8 cellular contexts compared by ENCODE assay signal in the genomic region with DNA sequence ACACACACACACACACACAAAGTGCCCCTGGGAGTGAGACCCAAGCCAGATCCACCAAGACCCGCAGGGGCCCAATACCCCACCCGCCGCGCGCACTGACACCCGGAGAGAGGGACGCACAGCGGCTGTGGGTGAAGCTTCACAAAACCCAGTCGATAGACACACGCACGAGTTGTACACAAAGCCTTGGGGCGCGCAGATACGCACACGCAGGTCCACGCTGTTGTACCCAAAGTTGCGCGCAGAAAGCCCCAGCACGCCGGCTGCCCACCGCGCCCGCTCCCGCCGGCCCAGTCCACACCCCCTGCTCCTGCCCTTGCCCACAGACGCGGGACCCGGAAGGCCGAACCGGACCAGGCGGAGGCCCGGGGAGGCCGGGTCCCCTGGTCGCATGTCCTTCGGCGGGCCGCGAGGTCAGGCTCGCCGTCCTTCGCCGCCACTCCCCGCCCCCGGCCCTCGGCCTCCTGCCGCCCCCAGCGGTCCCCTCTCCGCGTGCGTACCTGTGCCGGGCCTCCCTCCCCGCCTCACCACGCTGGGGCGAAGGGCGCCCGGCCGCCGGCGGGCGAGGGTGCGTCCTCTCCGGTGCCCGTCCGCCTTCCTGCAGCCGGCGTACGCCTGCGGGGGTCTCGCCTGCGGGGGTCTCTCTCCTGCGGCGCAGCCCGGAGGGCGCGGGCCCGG. TPM values are rescaled to one million over a fixed set of nuclear protein-coding genes. Genes with fewer than 3 reads are reported as not detected.
DNase-seq lines count a peak whose midpoint lies in the region; ATAC-seq and TF ChIP-seq lines count a peak whose summit lies in the region.

Gene TMEM74B (minus strand): TSS at position 344 of the 678 bp plus-strand sequence. CDS start 1,180 bp downstream, outside the sequence.

- no peak for ATAC-seq in T-helper 17 cell
- peak; percentile 13 for ATAC-seq in foreskin keratinocyte
- no peak for ATAC-seq in gastrocnemius medialis

- peaks cover 2% of the 10 kb centered on the region for H3K36me3 Mint-ChIP-seq in T-helper 17 cell (ENCODE audit: low read depth)

- DNase-seq in H7 (peak; percentile 89), T-helper 17 cell (no peak), foreskin keratinocyte (no peak), gastrocnemius medialis (no peak), BE2C (no peak), SKM-1 (lab: John Stamatoyannopoulos, UW; ENCODE audit: unreplicated experiment) (no peak), NAMALWA (ENCODE audit: low spot score) (no peak)
- DNase-seq in activated CD4-positive, CD25-positive, alpha-beta regulatory T cell (lab: John Stamatoyannopoulos, UW), result no peak

- peak within 1 kb of the TSS; percentile 85 for H3K4me3 Mint-ChIP-seq in T-helper 17 cell

- peak within 1 kb of the TSS; percentile 21 for H3K27ac Mint-ChIP-seq in T-helper 17 cell

- H3K4me1 ChIP-seq in foreskin keratinocyte (no peaks in the 10 kb centered on the region), gastrocnemius medialis (no peaks in the 10 kb centered on the region), BE2C (no peaks in the 10 kb centered on the region)

- in situ Hi-C loops in gastrocnemius medialis (cut with MboI; ENCODE audit: low sequenced_read_pairs in 4 of 4), result no loop called here

- peak within 1 kb of the TSS; percentile 57 for H3K4me3 ChIP-seq in H7 (ENCODE audit: insufficient read depth, low read depth, low read length)
- peak within 1 kb of the TSS; percentile 50 to 58 (median 56) for H3K4me3 ChIP-seq in gastrocnemius medialis
- H3K4me3 ChIP-seq in BE2C (ENCODE audit: low read depth, low read length), result no peak within 1 kb of the TSS

- TF ChIP-seq POLR2A in gastrocnemius medialis (IDR thresholded peaks at IDR 0.05), result no peak

- TF ChIP-seq CTCF in foreskin keratinocyte (conservative IDR thresholded peaks at IDR 0.05) (no peak), gastrocnemius medialis (IDR thresholded peaks at IDR 0.05 in 4 of 5, conservative IDR thresholded peaks at IDR 0.05 in 1 of 5) (no peak), BE2C (IDR thresholded peaks at IDR 0.05; ENCODE audit: low read depth, low read length) (no peak)

- H3K36me3 ChIP-seq in H7 (replicated peaks; ENCODE audit: control insufficient read depth, insufficient read depth, low read length) (no peaks in the 10 kb centered on the region), gastrocnemius medialis (no peaks in the 10 kb centered on the region), BE2C (no peaks in the 10 kb centered on the region)

- H3K27ac ChIP-seq in foreskin keratinocyte, result no peak within 1 kb of the TSS
- H3K27ac ChIP-seq in gastrocnemius medialis, result peak within 1 kb of the TSS in 2 of 4 donors; percentile 54 to 58

- H3K27me3 Mint-ChIP-seq in T-helper 17 cell, result peaks cover 41% of the 10 kb centered on the region

- H3K27me3 ChIP-seq in H7 (ENCODE audit: control insufficient read depth, insufficient read depth, low read length), result peaks cover 33% of the 10 kb centered on the region
- H3K27me3 ChIP-seq in foreskin keratinocyte, result peaks cover 63% of the 10 kb centered on the region
- H3K27me3 ChIP-seq in gastrocnemius medialis, result peaks cover 11 to 20% (median 11%) of the 10 kb centered on the region in 3 donors
- H3K27me3 ChIP-seq in BE2C, result peaks cover 21% of the 10 kb centered on the region

- intact Hi-C loops in gastrocnemius medialis (cut with DNase I; ENCODE audit: low total_unique reads), result no loop called here

- H3K9me3 ChIP-seq in T-helper 17 cell (ENCODE audit: control insufficient read depth, low read length, poor library complexity, severe bottlenecking), result no peaks in the 10 kb centered on the region
- no peaks in the 10 kb centered on the region for H3K9me3 ChIP-seq in gastrocnemius medialis
- H3K9me3 ChIP-seq in BE2C, result no peaks in the 10 kb centered on the region

- peaks cover 12% of the 10 kb centered on the region for H3K4me1 Mint-ChIP-seq in T-helper 17 cell

RNA-seq across cellular contexts. Expression of gene TMEM74B, which starts in this region (rescaled TPM):
- total RNA-seq in H7 (2014; rRNA removed; shearing (Covaris generic)), result 4.1 and 5.9 TPM in 2 replicates
- total RNA-seq in T-helper 17 cell, result under 1 TPM in 1 of 2 donors, not detected in 1; 0.32 TPM
- total RNA-seq in foreskin keratinocyte, result 0.18 TPM in 1 of 2 replicates, not detected in the other
- 0.17 and 0.22 TPM in 2 replicates for polyA plus RNA-seq in foreskin keratinocyte
- total RNA-seq in gastrocnemius medialis, result under 1 TPM in 2 of 4 donors, not detected in 2; 0.42 to 0.82 TPM
- polyA plus RNA-seq in BE2C (2012; ENCODE audit: insufficient read depth, insufficient read length, low read depth), result 0.25 TPM

Comparison
In these comparisons a context has a peak if more than half of its experiments do, and no peak if none do; other contexts are left out.
1. Peak in ATAC-seq in foreskin keratinocyte; RNA of the gene not detected or under 1 TPM.